ENCODE assay signal across 17 cellular contexts in the genomic region with DNA sequence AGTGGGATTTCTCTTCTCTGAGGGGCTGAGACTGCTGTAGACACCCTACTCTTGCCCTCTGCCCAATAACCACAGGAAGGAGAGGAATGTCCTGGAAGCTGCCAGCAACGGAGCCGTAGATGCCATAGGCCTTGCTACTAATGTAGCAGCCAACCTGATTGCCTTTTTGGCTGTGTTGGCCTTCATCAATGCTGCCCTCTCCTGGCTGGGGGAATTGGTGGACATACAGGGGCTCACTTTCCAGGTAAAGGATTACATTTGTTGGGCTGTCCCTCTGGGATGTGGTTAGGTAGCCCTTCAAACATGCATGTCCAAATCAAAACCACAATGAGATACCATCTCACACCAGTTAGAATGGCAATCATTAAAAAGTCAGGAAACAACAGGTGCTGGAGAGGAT.
DNase-seq lines count a peak whose midpoint lies in the region; ATAC-seq and TF ChIP-seq lines count a peak whose summit lies in the region.
"Had no signal": no experiment of that assay in that cellular context is flagged by ENCODE, and none has a peak within 500 bp of the region (broad histone marks: within the 10 kb centered on the region; RNA-seq: fewer than 3 reads in every experiment).

No MANE protein-coding gene starts in this region.

- H3K4me1 ChIP-seq in RWPE2 (ENCODE audit: insufficient read depth, poor library complexity, severe bottlenecking) (no peaks in the 10 kb centered on the region), iPS DF 6.9 (ENCODE audit: control insufficient read depth, insufficient read depth, low read length) (no peaks in the 10 kb centered on the region)
- H3K4me1 ChIP-seq: lower lobe of right lung had no signal

- no peaks in the 10 kb centered on the region for H3K27me3 ChIP-seq in RWPE2 (ENCODE audit: insufficient read depth, poor library complexity, severe bottlenecking)
- H3K27me3 ChIP-seq in iPS DF 6.9 (ENCODE audit: control insufficient read depth, insufficient read depth, low read length) = no peaks in the 10 kb centered on the region
- H3K27me3 ChIP-seq: ovary, thyroid gland had no signal

- WGBS in iPS DF 6.9 (ENCODE audit: insufficient coverage, insufficient read length) = no CpG with 5 or more reads among the region's 2 CpGs

- DNase-seq in GM12864 (ENCODE audit: low read depth) (no peak), RWPE2 (ENCODE audit: low spot score) (no peak), iPS DF 6.9 (ENCODE audit: low read depth, low spot score) (peak; percentile 16), NCI-H187 treated with DMSO at 0.1 percent for 48 hours (lab: John Stamatoyannopoulos, UW) (no peak), HCEC 1CT (no peak), NCI-H345 treated with DMSO at 0.1 percent for 48 hours (lab: John Stamatoyannopoulos, UW; ENCODE audit: unreplicated experiment) (no peak), NCI-H526 treated with DMSO at 0.1 percent for 48 hours (lab: John Stamatoyannopoulos, UW) (no peak)
- DNase-seq: activated T-cell treated with anti-CD3 and anti-CD28 coated beads, Interleukin-2, amount 50 U/mL, for 48 hours; DMS79 treated with DMSO at 0.1 percent for 48 hours; foreskin fibroblast; lower lobe of right lung; NCI-H510A treated with DMSO at 0.1 percent for 48 hours; ovary; stimulated activated CD4-positive, alpha-beta T cell treated with anti-CD3 and anti-CD28 coated beads, Interleukin-4, amount 100 ng/mL, for 4 hours; thyroid gland had no signal

- no peak overlapping the region for H3K27ac ChIP-seq in C4-2B
- H3K27ac ChIP-seq in RWPE2 (ENCODE audit: poor library complexity, severe bottlenecking) = no peak overlapping the region
- H3K27ac ChIP-seq in iPS DF 6.9 (ENCODE audit: low read length) = no peak overlapping the region
- H3K27ac ChIP-seq: KMS-11, lower lobe of right lung, ovary, thyroid gland had no signal

- no peak for ATAC-seq in RWPE2 (ENCODE audit: low read depth)
- ATAC-seq: lower lobe of right lung had no signal

- H3K4me3 ChIP-seq in GM12864 (ENCODE audit: low read depth, low read length) (no peak overlapping the region), RWPE2 (ENCODE audit: severe bottlenecking) (no peak overlapping the region), iPS DF 6.9 (ENCODE audit: low read length) (no peak overlapping the region)
- H3K4me3 ChIP-seq: lower lobe of right lung, ovary, thyroid gland had no signal

- H3K36me3 ChIP-seq in RWPE2 (ENCODE audit: low read depth) (no peaks in the 10 kb centered on the region), iPS DF 6.9 (ENCODE audit: control insufficient read depth, insufficient read depth, low read length) (no peaks in the 10 kb centered on the region)
- H3K36me3 ChIP-seq: lower lobe of right lung, ovary, thyroid gland had no signal

- H3K9me3 ChIP-seq in RWPE2 (ENCODE audit: severe bottlenecking) (no peaks in the 10 kb centered on the region), iPS DF 6.9 (ENCODE audit: control insufficient read depth, insufficient read depth, low read length) (no peaks in the 10 kb centered on the region)
- H3K9me3 ChIP-seq: lower lobe of right lung, ovary, thyroid gland had no signal

- TF ChIP-seq CTCF in C4-2B (conservative IDR thresholded peaks at IDR 0.05) (peak; percentile 40), GM12864 (IDR thresholded peaks at IDR 0.05; ENCODE audit: low read depth, low read length, missing control alignments) (peak; percentile 39), RWPE2 (IDR thresholded peaks at IDR 0.05; ENCODE audit: poor library complexity, severe bottlenecking) (peak; percentile 48)
